Comparison of ENCODE assay signal across 12 cellular contexts in the genomic region with DNA sequence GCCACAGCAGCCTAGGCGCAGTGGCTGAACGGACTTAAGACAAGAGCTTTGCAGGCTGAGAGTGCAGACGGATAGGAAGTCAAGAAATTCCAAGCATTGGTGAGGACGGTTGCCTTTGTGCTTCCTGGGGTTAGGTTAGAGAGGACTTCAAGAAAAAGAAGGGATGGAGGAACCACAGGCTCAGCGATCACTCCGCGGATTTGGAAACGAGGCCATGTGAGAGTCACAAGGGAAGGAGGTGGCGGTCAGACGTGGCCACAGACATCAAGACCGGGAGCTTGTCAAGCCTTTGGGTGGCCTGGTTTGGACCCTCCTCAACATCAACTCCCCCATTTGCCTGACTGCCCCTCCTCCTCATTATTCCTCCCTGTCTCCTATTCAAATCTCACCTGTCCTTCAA.
"Had no signal": no experiment of that assay in that cellular context is flagged by ENCODE, and none has a peak within 500 bp of the region (broad histone marks: within the 10 kb centered on the region; RNA-seq: fewer than 3 reads in every experiment).

No MANE protein-coding gene starts in this region.

- H3K27ac ChIP-seq: VCaP had no signal

- H3K27me3 Mint-ChIP-seq: activated CD4-positive, alpha-beta T cell treated with anti-CD3 and anti-CD28 coated beads for 36 hours had no signal

- H3K36me3 ChIP-seq: adrenal gland had no signal

- DNase-seq: activated CD4-positive, alpha-beta T cell treated with anti-CD3 and anti-CD28 coated beads for 36 hours; activated CD8-positive, alpha-beta memory T cell treated with anti-CD3 and anti-CD28 coated beads for 24 hours; activated naive CD4-positive, alpha-beta T cell treated with anti-CD3 and anti-CD28 coated beads, Interleukin-2, amount 50 U/mL, for 16 hours; adrenal gland; body of pancreas; foreskin fibroblast; heart left ventricle; islet precursor cell; retina; stimulated activated CD4-positive, alpha-beta T cell treated with anti-CD3 and anti-CD28 coated beads, Interleukin-4, amount 100 ng/mL, for 4 hours had no signal

- ATAC-seq: activated CD4-positive, alpha-beta T cell treated with anti-CD3 and anti-CD28 coated beads for 36 hours; body of pancreas had no signal

- H3K4me1 ChIP-seq: body of pancreas had no signal

- H3K4me3 Mint-ChIP-seq: activated CD4-positive, alpha-beta T cell treated with anti-CD3 and anti-CD28 coated beads for 36 hours had no signal

- H3K27ac Mint-ChIP-seq: activated CD4-positive, alpha-beta T cell treated with anti-CD3 and anti-CD28 coated beads for 36 hours had no signal

- H3K4me3 ChIP-seq: adrenal gland, body of pancreas, heart left ventricle, skin epidermis had no signal

- H3K27me3 ChIP-seq: adrenal gland, body of pancreas, heart left ventricle had no signal

- H3K9me3 ChIP-seq: adrenal gland, body of pancreas, heart left ventricle had no signal
